Comparison of ENCODE assay signal across 8 cellular contexts in genomic region chr16:85173981-85174751, GRCh38.
DNase-seq lines count a peak whose midpoint lies in the region; ATAC-seq, FAIRE-seq and TF ChIP-seq lines count a peak whose summit lies in the region.

No MANE protein-coding gene starts in this region.

- H3K27ac ChIP-seq in pancreas: peak overlapping the region in 1 of 4 donors; percentile 17

- H3K4me1 ChIP-seq in pancreas: peaks cover 13 to 19% (median 18%) of the 10 kb centered on the region in 3 donors

- TF ChIP-seq CTCF in pancreas (IDR thresholded peaks at IDR 0.05): no peak

- ATAC-seq in pancreas (peak; percentile 8 to 35 (median 23)), GM21381 (IDR thresholded peaks at IDR 0.05; ENCODE audit: unreplicated experiment) (no peak)
- ATAC-seq in effector memory CD8-positive, alpha-beta T cell (replicated peaks): no peak

- H3K27me3 Mint-ChIP-seq in effector memory CD8-positive, alpha-beta T cell: peaks cover 76 to 90% of the 10 kb centered on the region in 2 donors

- FAIRE-seq in pancreas (lab: Jason Lieb, UNC): no peak

- H3K36me3 ChIP-seq in pancreas: no peaks in the 10 kb centered on the region

- 37 to 41% methylated on average over 16 of the region's 16 CpGs for WGBS in pancreas, 2 donors

- H3K4me3 ChIP-seq in pancreas: no peak overlapping the region

- no peak overlapping the region for H3K27ac Mint-ChIP-seq in effector memory CD8-positive, alpha-beta T cell

- H3K9me3 Mint-ChIP-seq in effector memory CD8-positive, alpha-beta T cell: no peaks in the 10 kb centered on the region

- H3K4me3 Mint-ChIP-seq in effector memory CD8-positive, alpha-beta T cell: no peak overlapping the region

- DNase-seq in DMS79 treated with DMSO at 0.1 percent for 48 hours (lab: John Stamatoyannopoulos, UW) (peak; percentile 26), NCI-H446 (lab: John Stamatoyannopoulos, UW) (peak; percentile 30 to 74), epidermal melanocyte (ENCODE audit: insufficient read length, low spot score) (peak; percentile 83), pancreas (peak in 1 of 6 donors; percentile 76)
- no peak for DNase-seq in activated CD4-positive, alpha-beta T cell treated with anti-CD3 and anti-CD28 coated beads for 48 hours
- DNase-seq in activated CD4-positive, alpha-beta T cell treated with anti-CD3 and anti-CD28 coated beads for 1 hour: no peak
- DNase-seq in effector memory CD8-positive, alpha-beta T cell: no peak

- H3K36me3 Mint-ChIP-seq in effector memory CD8-positive, alpha-beta T cell (ENCODE audit: insufficient read depth): no peaks in the 10 kb centered on the region

- no peaks in the 10 kb centered on the region for H3K9me3 ChIP-seq in pancreas

- intact Hi-C loops in pancreas (cut with DNase I): no loop called here

- peaks cover 2 to 3% of the 10 kb centered on the region in 2 donors for H3K4me1 Mint-ChIP-seq in effector memory CD8-positive, alpha-beta T cell (ENCODE audit: low read depth in 2 of 2)

- H3K27me3 ChIP-seq in pancreas: no peaks in the 10 kb centered on the region

Comparison
In these comparisons a context has a peak if more than half of its experiments do, and no peak if none do; other contexts are left out.
1. DNase-seq: peak in DMS79 treated with DMSO at 0.1 percent for 48 hours (single experiment), NCI-H446 (2 of 2) and epidermal melanocyte (single experiment); none in activated CD4-positive, alpha-beta T cell treated with anti-CD3 and anti-CD28 coated beads for 48 hours (single experiment), activated CD4-positive, alpha-beta T cell treated with anti-CD3 and anti-CD28 coated beads for 1 hour (single experiment) and effector memory CD8-positive, alpha-beta T cell (0 of 3).
2. ATAC-seq: peak in pancreas (4 of 4); none in GM21381 (single experiment) and effector memory CD8-positive, alpha-beta T cell (single experiment).